In the genomic region with DNA sequence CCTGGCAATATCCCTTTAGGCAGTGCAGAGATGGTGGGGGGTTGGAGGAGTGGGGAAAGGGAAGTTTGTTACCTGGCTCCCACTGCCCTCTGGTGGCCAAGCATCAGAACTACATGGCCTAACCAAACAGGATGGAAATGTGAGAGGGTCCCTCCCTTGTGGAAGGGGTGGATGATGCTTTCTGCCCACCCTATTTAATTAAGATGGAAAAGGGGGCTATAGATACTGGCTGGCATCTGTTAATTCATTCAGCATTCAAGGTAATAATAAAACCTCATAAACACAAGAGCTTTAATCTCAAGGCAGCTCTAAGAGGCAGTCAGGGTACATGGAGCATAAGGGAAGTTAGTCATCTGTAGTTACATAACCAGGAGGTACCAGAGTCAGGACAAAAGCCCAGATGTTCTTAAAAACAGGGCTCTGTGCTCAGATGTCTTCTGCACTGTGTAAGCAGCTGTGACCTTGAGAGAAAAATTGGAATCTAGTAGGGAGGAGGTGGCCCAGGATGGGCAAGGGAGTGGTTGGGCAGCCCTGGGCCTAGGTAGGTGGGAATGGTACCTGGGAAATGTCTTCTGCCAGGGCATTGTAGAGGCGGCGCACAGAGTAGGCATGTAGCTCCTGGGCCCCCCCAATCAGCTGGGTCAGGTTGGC, we compare ENCODE assay signal across 8 cellular contexts. TPM values are rescaled to one million over a fixed set of nuclear protein-coding genes. Genes with fewer than 3 reads are reported as not detected.
DNase-seq lines count a peak whose midpoint lies in the region; TF ChIP-seq lines count a peak whose summit lies in the region.

No MANE protein-coding gene starts in this region.

- peaks cover 8% of the 10 kb centered on the region for H3K79me1 ChIP-seq in mesendoderm (ENCODE audit: low read length)

- no peak overlapping the region for H2BK5ac ChIP-seq in mesendoderm (ENCODE audit: low read length)

- no peaks in the 10 kb centered on the region for H3K9me3 ChIP-seq in tibial nerve

- no peak overlapping the region for H3K4me3 ChIP-seq in WI38 (ENCODE audit: low read depth, low read length)
- H3K4me3 ChIP-seq in mesendoderm (ENCODE audit: low read length), result no peak overlapping the region
- H3K4me3 ChIP-seq in tibial nerve, result no peak overlapping the region

- no peak overlapping the region for H3K56ac ChIP-seq in mesendoderm (ENCODE audit: low read length)

- H3K4me1 ChIP-seq in mesendoderm (ENCODE audit: control insufficient read depth, low read depth, low read length), result no peaks in the 10 kb centered on the region
- peaks cover 0 to 15% (median 3%) of the 10 kb centered on the region in 4 donors for H3K4me1 ChIP-seq in tibial nerve

- H2BK120ac ChIP-seq in mesendoderm (ENCODE audit: low read depth, low read length), result no peak overlapping the region

- no peak overlapping the region for H3K4me2 ChIP-seq in mesendoderm (ENCODE audit: low read length)

- H3K18ac ChIP-seq in mesendoderm (ENCODE audit: low read length), result no peak overlapping the region

- no peak overlapping the region for H4K5ac ChIP-seq in mesendoderm (ENCODE audit: low read length)

- H2AK5ac ChIP-seq in mesendoderm (ENCODE audit: low read length), result no peak overlapping the region

- H2BK15ac ChIP-seq in mesendoderm (replicated peaks; ENCODE audit: low read depth), result no peak overlapping the region

- DNase-seq in NCI-H510A treated with DMSO at 0.1 percent for 48 hours (lab: John Stamatoyannopoulos, UW), result peak; percentile 68
- DNase-seq in NCI-H510A (lab: John Stamatoyannopoulos, UW), result no peak
- DNase-seq in MV-4-11 (lab: John Stamatoyannopoulos, UW), result peak; percentile 42
- peak; percentile 72 for DNase-seq in cerebellar cortex (ENCODE audit: low spot score)
- peak; percentile 81 for DNase-seq in mesendoderm
- DNase-seq in tibial nerve (ENCODE audit: low spot score in 2 of 2), result peak in 1 of 2 donors; percentile 51
- DNase-seq in inferior parietal cortex (ENCODE audit: extremely low spot score), result no peak

- H3K4ac ChIP-seq in mesendoderm (ENCODE audit: low read depth, low read length), result no peak overlapping the region

- no CpG with 5 or more reads among the region's 2 CpGs for WGBS in mesendoderm (ENCODE audit: extremely low coverage, insufficient coverage, low lambda C conversion rate)
- 95 to 96% methylated on average over 2 of the region's 2 CpGs for WGBS in tibial nerve, 2 donors

- TF ChIP-seq EP300 in tibial nerve (IDR thresholded peaks at IDR 0.05), result no peak

- H3K9ac ChIP-seq in mesendoderm (ENCODE audit: low read length), result no peak overlapping the region

- H3K27me3 ChIP-seq in mesendoderm (ENCODE audit: insufficient read depth, low read length, poor library complexity) (no peaks in the 10 kb centered on the region), tibial nerve (no peaks in the 10 kb centered on the region)

- H3K36me3 ChIP-seq in mesendoderm (ENCODE audit: control insufficient read depth, insufficient read depth, low read length), result peaks cover 10% of the 10 kb centered on the region
- peaks cover 0 to 45% (median 0%) of the 10 kb centered on the region in 3 donors for H3K36me3 ChIP-seq in tibial nerve

- no peak overlapping the region for H3K27ac ChIP-seq in mesendoderm (ENCODE audit: low read depth, low read length)
- H3K27ac ChIP-seq in tibial nerve, result no peak overlapping the region

- TF ChIP-seq CTCF in WI38 (IDR thresholded peaks at IDR 0.05; ENCODE audit: low read depth, low read length) (peak; percentile 97), tibial nerve (IDR thresholded peaks at IDR 0.05) (peak; percentile 84 to 96 (median 87))

- no peak for TF ChIP-seq POLR2A in tibial nerve (IDR thresholded peaks at IDR 0.05)

- no peak overlapping the region for H3K23ac ChIP-seq in mesendoderm (ENCODE audit: low read length)

- H4K8ac ChIP-seq in mesendoderm (ENCODE audit: low read depth, low read length), result no peak overlapping the region

- H3K79me2 ChIP-seq in mesendoderm (ENCODE audit: control insufficient read depth, insufficient read depth, low read length), result no peaks in the 10 kb centered on the region

RNA-seq across cellular contexts. Expression of a gene that starts 4.6 kb away (rescaled TPM):
- polyA plus RNA-seq in mesendoderm (2013, experiment 1 of 2), result 44.0 TPM
- polyA plus RNA-seq in mesendoderm (2013, experiment 2 of 2), result 46.8 TPM
- 10 to 100 TPM; 30.2 to 76.8 (median 52.0) TPM for total RNA-seq in tibial nerve

RNA-seq across cellular contexts. Expression of a gene that starts 6.9 kb away (rescaled TPM):
- polyA plus RNA-seq in mesendoderm (2013, experiment 1 of 2), result 5.0 TPM
- polyA plus RNA-seq in mesendoderm (2013, experiment 2 of 2), result 5.9 TPM
- total RNA-seq in tibial nerve, result 10 to 100 TPM; 14.4 to 47.1 (median 25.2) TPM

RNA-seq across cellular contexts. Expression of a gene that starts 11.4 kb away (rescaled TPM):
- 6.4 TPM for polyA plus RNA-seq in mesendoderm (2013, experiment 1 of 2)
- polyA plus RNA-seq in mesendoderm (2013, experiment 2 of 2), result 6.7 TPM
- total RNA-seq in tibial nerve, result 1 to 10 TPM; 2.1 to 3.9 (median 2.6) TPM

RNA-seq across cellular contexts. Expression of a gene that starts 15.6 kb away (rescaled TPM):
- polyA plus RNA-seq in mesendoderm (2013, experiment 1 of 2), result 2.1 TPM
- polyA plus RNA-seq in mesendoderm (2013, experiment 2 of 2), result 2.1 TPM
- 1 to 10 TPM; 1.2 to 2.9 (median 2.2) TPM for total RNA-seq in tibial nerve

Comparison
In these comparisons a context has a peak if more than half of its experiments do, and no peak if none do; other contexts are left out.
1. DNase-seq: peak in NCI-H510A treated with DMSO at 0.1 percent for 48 hours (single experiment), MV-4-11 (single experiment), cerebellar cortex (single experiment) and mesendoderm (single experiment); none in NCI-H510A (single experiment) and inferior parietal cortex (single experiment).